Comparison of ENCODE assay signal across 1 cellular context in the genomic region with DNA sequence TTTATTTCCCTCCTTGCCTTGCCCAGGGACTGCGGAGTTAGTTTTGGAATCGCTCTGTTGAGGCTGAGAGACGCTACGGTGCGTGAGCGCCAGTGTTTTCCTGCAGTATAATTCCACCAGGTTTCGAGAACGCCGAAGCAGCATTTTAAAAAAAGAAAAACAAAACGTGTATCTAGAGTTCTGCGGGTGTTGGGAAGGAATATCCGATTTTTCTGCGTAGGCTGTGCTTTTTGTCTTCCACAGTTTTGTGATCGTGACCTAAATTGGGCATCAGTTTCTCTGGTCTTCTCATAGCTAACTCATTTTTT.
TF ChIP-seq lines count a peak whose summit lies in the region.

No MANE protein-coding gene starts in this region.

TF ChIP-seq in HepG2, 621 proteins besides CTCF, POLR2A, EP300 and RAD21 (continued from another document):
- TF ChIP-seq, protein P1, sequence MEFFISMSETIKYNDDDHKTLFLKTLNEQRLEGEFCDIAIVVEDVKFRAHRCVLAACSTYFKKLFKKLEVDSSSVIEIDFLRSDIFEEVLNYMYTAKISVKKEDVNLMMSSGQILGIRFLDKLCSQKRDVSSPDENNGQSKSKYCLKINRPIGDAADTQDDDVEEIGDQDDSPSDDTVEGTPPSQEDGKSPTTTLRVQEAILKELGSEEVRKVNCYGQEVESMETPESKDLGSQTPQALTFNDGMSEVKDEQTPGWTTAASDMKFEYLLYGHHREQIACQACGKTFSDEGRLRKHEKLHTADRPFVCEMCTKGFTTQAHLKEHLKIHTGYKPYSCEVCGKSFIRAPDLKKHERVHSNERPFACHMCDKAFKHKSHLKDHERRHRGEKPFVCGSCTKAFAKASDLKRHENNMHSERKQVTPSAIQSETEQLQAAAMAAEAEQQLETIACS (CRISPR knock-in tag; IDR thresholded peaks at IDR 0.05) = no peak
- 0 out of 2 replicates have a peak, but pooled peaks have one; percentile 10 for TF ChIP-seq TARDBP (CRISPR knock-in tag; IDR thresholded peaks at IDR 0.05)
- peak; percentile 21; the same call in 1 of the 2 replicates for TF ChIP-seq ZFP36L1 (CRISPR knock-in tag; IDR thresholded peaks at IDR 0.05)
- peak; percentile 75; the same call in 1 of the 2 replicates for TF ChIP-seq ARID2 (CRISPR knock-in tag; IDR thresholded peaks at IDR 0.05; ENCODE audit: borderline replicate concordance)
- TF ChIP-seq ZNF772 (CRISPR knock-in tag; IDR thresholded peaks at IDR 0.05) = 0 out of 2 replicates have a peak, but pooled peaks have one; percentile 25
- TF ChIP-seq ZNF747 (CRISPR knock-in tag; IDR thresholded peaks at IDR 0.05; ENCODE audit: borderline replicate concordance) = 0 out of 2 replicates have a peak, but pooled peaks have one; percentile 13
- TF ChIP-seq TOPORS (CRISPR knock-in tag; IDR thresholded peaks at IDR 0.05) = peak; percentile 57; the same call in 1 of the 2 replicates
